ENCODE assay signal across 8 cellular contexts in genomic region chr3:48400824-48401433, GRCh38. TPM values are rescaled to one million over a fixed set of nuclear protein-coding genes. Genes with fewer than 3 reads are reported as not detected.
DNase-seq lines count a peak whose midpoint lies in the region; ATAC-seq and TF ChIP-seq lines count a peak whose summit lies in the region.

No MANE protein-coding gene starts in this region.

- 47 to 60% (median 55%) methylated on average over 6 of the region's 6 CpGs for WGBS in adrenal gland, 4 donors
- 59% methylated on average over 6 of the region's 6 CpGs for WGBS in right cardiac atrium

- in situ Hi-C loops in gastrocnemius medialis (cut with MboI; ENCODE audit: low sequenced_read_pairs in 4 of 4): loop anchor here in 2 of 4 donors (5.0 kb wide), 1 partner anchor 36 kb away; no protein-coding TSS in a partner anchor

- peak; percentile 79 to 93 (median 86) for TF ChIP-seq CTCF in adrenal gland (IDR thresholded peaks at IDR 0.05)
- peak; percentile 79 to 90 (median 84) for TF ChIP-seq CTCF in gastrocnemius medialis (IDR thresholded peaks at IDR 0.05 in 4 of 5, conservative IDR thresholded peaks at IDR 0.05 in 1 of 5)

- H3K36me3 ChIP-seq in adrenal gland (replicated peaks in 1 of 2) (no peaks in the 10 kb centered on the region), gastrocnemius medialis (no peaks in the 10 kb centered on the region)

- H3K4me1 ChIP-seq in adrenal gland (replicated peaks in 1 of 2) (peaks cover 0 to 5% of the 10 kb centered on the region in 2 donors), right cardiac atrium (ENCODE audit: control insufficient read depth, insufficient read depth, low read length) (no peaks in the 10 kb centered on the region), gastrocnemius medialis (peaks cover 0 to 5% of the 10 kb centered on the region in 2 donors)

- H3K4me3 ChIP-seq in adrenal gland (no peak overlapping the region), right cardiac atrium (ENCODE audit: low read length) (no peak overlapping the region), gastrocnemius medialis (no peak overlapping the region)

- no peaks in the 10 kb centered on the region for H3K9me3 ChIP-seq in adrenal gland (replicated peaks in 1 of 3)
- no peaks in the 10 kb centered on the region for H3K9me3 ChIP-seq in right cardiac atrium (ENCODE audit: control insufficient read depth, low read length)
- no peaks in the 10 kb centered on the region for H3K9me3 ChIP-seq in gastrocnemius medialis

- H3K27me3 ChIP-seq in adrenal gland (no peaks in the 10 kb centered on the region), right cardiac atrium (ENCODE audit: control insufficient read depth, insufficient read depth) (no peaks in the 10 kb centered on the region), gastrocnemius medialis (no peaks in the 10 kb centered on the region)

- DNase-seq in DMS79 (lab: John Stamatoyannopoulos, UW) (peak; percentile 18), HuH-7.5 (ENCODE audit: low spot score) (peak; percentile 94), SKM-1 treated with dmso at 0.1 percent for 144 hours (lab: John Stamatoyannopoulos, UW; ENCODE audit: unreplicated experiment) (peak; percentile 35), adrenal gland (peak; percentile 44 to 82 (median 61)), right cardiac atrium (peak in 2 of 3 donors; percentile 55 to 68), gastrocnemius medialis (peak in 1 of 2 donors; percentile 47)

- intact Hi-C loops in adrenal gland (cut with DNase I) (no loop called here), right cardiac atrium (cut with DNase I) (loop anchor here (1.0 to 5.0 kb wide), 3 partner anchors 35 to 36 kb away; no protein-coding TSS in a partner anchor), gastrocnemius medialis (cut with DNase I; ENCODE audit: low total_unique reads) (loop anchor here (1.0 to 5.0 kb wide), 2 partner anchors 35 to 146 kb away; no protein-coding TSS in a partner anchor)

- H3K27ac ChIP-seq in adrenal gland (no peak overlapping the region), right cardiac atrium (ENCODE audit: low read length) (no peak overlapping the region), gastrocnemius medialis (no peak overlapping the region)

- no peak for TF ChIP-seq POLR2A in adrenal gland (IDR thresholded peaks at IDR 0.05)
- TF ChIP-seq POLR2A in gastrocnemius medialis (IDR thresholded peaks at IDR 0.05): no peak

- ATAC-seq in right cardiac atrium (peak; percentile 49 to 54), gastrocnemius medialis (peak; percentile 48 to 69), HG03439 (IDR thresholded peaks at IDR 0.05; ENCODE audit: unreplicated experiment) (no peak), HG03432 (IDR thresholded peaks at IDR 0.05; ENCODE audit: unreplicated experiment) (no peak)

RNA-seq across cellular contexts. Expression of gene FBXW12, which starts 28.9 kb away (rescaled TPM):
- total RNA-seq in adrenal gland (not detected), right cardiac atrium (not detected), gastrocnemius medialis (not detected)
- polyA plus RNA-seq in adrenal gland (under 1 TPM in 2 of 3 donors, not detected in 1; 0.07 to 0.24 TPM), right cardiac atrium (not detected)

RNA-seq across cellular contexts. Expression of gene PLXNB1, which starts 29.0 kb away (rescaled TPM):
- total RNA-seq in adrenal gland (10 to 100 TPM in 6 of 8 donors, 1 to 10 TPM in 2; 5.9 to 23.5 (median 13.7) TPM), right cardiac atrium (10 to 100 TPM; 49.4 to 84.5 (median 55.0) TPM), gastrocnemius medialis (1 to 10 TPM; 2.8 to 7.2 (median 3.5) TPM)
- polyA plus RNA-seq in adrenal gland (100 to 1,000 TPM in 1 of 3 donors, 10 to 100 TPM in 1, 1 to 10 TPM in 1; 6.1 to 115 (median 45.6) TPM), right cardiac atrium (52.7 TPM)

RNA-seq across cellular contexts. Expression of gene CCDC51, which starts 39.0 kb away (rescaled TPM):
- total RNA-seq in adrenal gland (10 to 100 TPM; 14.3 to 28.7 (median 19.5) TPM), right cardiac atrium (10 to 100 TPM in 3 of 4 donors, 1 to 10 TPM in 1; 8.7 to 11.5 (median 11.1) TPM), gastrocnemius medialis (10 to 100 TPM in 2 of 4 donors, 1 to 10 TPM in 2; 4.9 to 12.2 (median 9.9) TPM)
- polyA plus RNA-seq in adrenal gland (10 to 100 TPM in 1 of 3 donors, 1 to 10 TPM in 2; 7.3 to 20.8 (median 8.0) TPM), right cardiac atrium (11.2 TPM)

RNA-seq across cellular contexts. Expression of gene TMA7, which starts 39.1 kb away (rescaled TPM):
- total RNA-seq in adrenal gland: 100 to 1,000 TPM; 177 to 322 (median 224) TPM
- polyA plus RNA-seq in adrenal gland: 100 to 1,000 TPM; 489 to 891 (median 742) TPM
- 100 to 1,000 TPM; 187 to 270 (median 216) TPM for total RNA-seq in right cardiac atrium
- 526 TPM for polyA plus RNA-seq in right cardiac atrium
- 100 to 1,000 TPM; 202 to 353 (median 294) TPM for total RNA-seq in gastrocnemius medialis

RNA-seq across cellular contexts. Expression of gene ATRIP, which starts 45.6 kb away (rescaled TPM):
- total RNA-seq in adrenal gland: 10 to 100 TPM in 1 of 8 donors, 1 to 10 TPM in 7; 5.1 to 15.9 (median 6.7) TPM
- 1 to 10 TPM; 6.7 to 9.1 (median 8.4) TPM for polyA plus RNA-seq in adrenal gland
- 1 to 10 TPM; 4.0 to 5.2 (median 4.3) TPM for total RNA-seq in right cardiac atrium
- polyA plus RNA-seq in right cardiac atrium: 3.5 TPM
- 1 to 10 TPM; 4.8 to 7.2 (median 7.0) TPM for total RNA-seq in gastrocnemius medialis

Comparison
In these comparisons a context has a peak if more than half of its experiments do, and no peak if none do; other contexts are left out.
1. ATAC-seq: peak in right cardiac atrium (2 of 2) and gastrocnemius medialis (2 of 2); none in HG03439 (single experiment) and HG03432 (single experiment).
2. intact Hi-C loops: an anchor here in right cardiac atrium (1.0 to 5.0 kb wide) and gastrocnemius medialis (1.0 to 5.0 kb wide); none called in adrenal gland.